In genomic region chr12:39467432-39467870, GRCh38 we compare ENCODE assay signal across 9 cellular contexts. TPM values are rescaled to one million over a fixed set of nuclear protein-coding genes. Genes with fewer than 3 reads are reported as not detected.
A peak's percentile ranks its signal among the peaks of the same experiment; 100 is the strongest.
DNase-seq lines count a peak whose midpoint lies in the region; ATAC-seq and TF ChIP-seq lines count a peak whose summit lies in the region.
"Had no signal": no experiment of that assay in that cellular context is flagged by ENCODE, and none has a peak within 500 bp of the region (broad histone marks: within the 10 kb centered on the region; RNA-seq: fewer than 3 reads in every experiment).

No MANE protein-coding gene starts in this region.

- no peaks in the 10 kb centered on the region for H3K27me3 Mint-ChIP-seq in activated CD4-positive, alpha-beta T cell treated with anti-CD3 and anti-CD28 coated beads, Interleukin-2, amount 10 ng/mL, durations not matched to agents 24 days and 14 days

- H3K36me3 Mint-ChIP-seq in activated CD4-positive, alpha-beta T cell treated with anti-CD3 and anti-CD28 coated beads, Interleukin-2, amount 10 ng/mL, durations not matched to agents 24 days and 14 days (ENCODE audit: low read depth): peaks cover 4% of the 10 kb centered on the region

- TF ChIP-seq CTCF in parathyroid adenoma (IDR thresholded peaks at IDR 0.05): no peak

- H3K36me3 ChIP-seq in parathyroid adenoma (ENCODE audit: control insufficient read depth, insufficient read depth, low read length): no peaks in the 10 kb centered on the region

- H3K27ac Mint-ChIP-seq in activated CD4-positive, alpha-beta T cell treated with anti-CD3 and anti-CD28 coated beads, Interleukin-2, amount 10 ng/mL, durations not matched to agents 24 days and 14 days: peak overlapping the region; percentile 13

- no peak for DNase-seq in activated CD4-positive, alpha-beta T cell treated with anti-CD3 and anti-CD28 coated beads, Interleukin-2, amount 10 ng/mL, durations not matched to agents 24 days and 14 days
- DNase-seq in activated CD4-positive, alpha-beta T cell treated with anti-CD3 and anti-CD28 coated beads, Interleukin-2, amount 50 U/mL, for 48 hours: no peak
- DNase-seq in RKO (ENCODE audit: low spot score) (peak; percentile 17), GOT3 (lab: John Stamatoyannopoulos, UW) (no peak), HPDE6-E6E7 (ENCODE audit: extremely low spot score) (no peak), AML-193 (lab: John Stamatoyannopoulos, UW) (no peak)

- peak; percentile 97 for ATAC-seq in HG02610 (IDR thresholded peaks at IDR 0.05; ENCODE audit: unreplicated experiment)

- H2AFZ ChIP-seq in parathyroid adenoma: peak overlapping the region; percentile 18

- H3K79me2 ChIP-seq in parathyroid adenoma: no peaks in the 10 kb centered on the region

- H3K4me3 Mint-ChIP-seq in activated CD4-positive, alpha-beta T cell treated with anti-CD3 and anti-CD28 coated beads, Interleukin-2, amount 10 ng/mL, durations not matched to agents 24 days and 14 days: peak overlapping the region; percentile 48

- H3K4me3 ChIP-seq in parathyroid adenoma (ENCODE audit: low read depth, low read length): no peak overlapping the region

- H3K4me1 Mint-ChIP-seq in activated CD4-positive, alpha-beta T cell treated with anti-CD3 and anti-CD28 coated beads, Interleukin-2, amount 10 ng/mL, durations not matched to agents 24 days and 14 days: peaks cover 16% of the 10 kb centered on the region

- H3K4me1 ChIP-seq in parathyroid adenoma: no peaks in the 10 kb centered on the region

- no peak overlapping the region for H3K27ac ChIP-seq in parathyroid adenoma
- H3K27ac ChIP-seq: VCaP had no signal

- no peak overlapping the region for H3K9ac ChIP-seq in parathyroid adenoma

- intact Hi-C loops in activated CD4-positive, alpha-beta T cell treated with anti-CD3 and anti-CD28 coated beads, Interleukin-2, amount 10 ng/mL, durations not matched to agents 24 days and 14 days (cut with micrococcal nuclease): loop anchor here (1.0 to 10.0 kb wide), 3 partner anchors 24 to 227 kb away; partner anchors contain the start of genes ABCD2 and KIF21A

- peaks cover 13% of the 10 kb centered on the region for H3K9me3 Mint-ChIP-seq in activated CD4-positive, alpha-beta T cell treated with anti-CD3 and anti-CD28 coated beads, Interleukin-2, amount 10 ng/mL, durations not matched to agents 24 days and 14 days

- H3K27me3 ChIP-seq in parathyroid adenoma (ENCODE audit: control insufficient read depth, insufficient read depth, low read length): no peaks in the 10 kb centered on the region

- H3K4me2 ChIP-seq in parathyroid adenoma (ENCODE audit: low read length): no peak overlapping the region

- H3K9me3 ChIP-seq in parathyroid adenoma (ENCODE audit: control insufficient read depth, low read length): no peaks in the 10 kb centered on the region

RNA-seq across cellular contexts. Expression of gene KIF21A, which starts 24.5 kb away (rescaled TPM):
- 28.1 and 29.5 TPM in 2 replicates for total RNA-seq in activated CD4-positive, alpha-beta T cell treated with anti-CD3 and anti-CD28 coated beads, Interleukin-2, amount 10 ng/mL, durations not matched to agents 24 days and 14 days
